8 cellular contexts compared by ENCODE assay signal in genomic region chr1:181090653-181091126, GRCh38. TPM values are rescaled to one million over a fixed set of nuclear protein-coding genes. Genes with fewer than 3 reads are reported as not detected.
DNase-seq lines count a peak whose midpoint lies in the region; TF ChIP-seq lines count a peak whose summit lies in the region.

No MANE protein-coding gene starts in this region.

- TF ChIP-seq CTCF in foreskin fibroblast (IDR thresholded peaks at IDR 0.05; ENCODE audit: low read depth, low read length) (no peak), smooth muscle cell (IDR thresholded peaks at IDR 0.05; ENCODE audit: borderline replicate concordance, insufficient read depth, poor library complexity, severe bottlenecking) (no peak)

- H3K4me1 ChIP-seq in smooth muscle cell (ENCODE audit: low read depth) = peaks cover 38% of the 10 kb centered on the region

- no peaks in the 10 kb centered on the region for H3K9me3 ChIP-seq in smooth muscle cell (replicated peaks; ENCODE audit: low read depth)

- H3K36me3 ChIP-seq in smooth muscle cell (ENCODE audit: low read depth) = no peaks in the 10 kb centered on the region

- H3K9ac ChIP-seq in smooth muscle cell (ENCODE audit: low read depth) = peak overlapping the region; percentile 95

- H3F3A ChIP-seq in smooth muscle cell (ENCODE audit: low read depth) = peaks cover 3% of the 10 kb centered on the region

- H3K79me2 ChIP-seq in smooth muscle cell (ENCODE audit: low read depth) = peaks cover 37% of the 10 kb centered on the region

- H3K27me3 ChIP-seq in smooth muscle cell (ENCODE audit: low read depth) = no peaks in the 10 kb centered on the region

- peaks cover 53% of the 10 kb centered on the region for H4K20me1 ChIP-seq in smooth muscle cell (ENCODE audit: low read depth)

- H2AFZ ChIP-seq in smooth muscle cell (ENCODE audit: low read depth) = no peak overlapping the region

- peak; percentile 30 to 41 (median 40) for DNase-seq in stimulated activated CD4-positive, alpha-beta T cell treated with anti-CD3 and anti-CD28 coated beads, Interleukin-12 subunit alpha, Interleukin-12 subunit beta, amount 100 ng/mL, for 48 hours (ENCODE audit: low read depth in 2 of 3, low spot score in 1 of 3)
- no peak for DNase-seq in stimulated activated CD4-positive, alpha-beta T cell treated with anti-CD3 and anti-CD28 coated beads, Interleukin-12 subunit alpha, Interleukin-12 subunit beta, amount 100 ng/mL, for 4 hours
- peak; percentile 42 to 62 for DNase-seq in activated CD4-positive, alpha-beta T cell treated with anti-CD3 and anti-CD28 coated beads, Interleukin-2, amount 50 U/mL, for 48 hours
- DNase-seq in foreskin fibroblast (peak in 1 of 2 donors; percentile 30), smooth muscle cell (lab: John Stamatoyannopoulos, UW; ENCODE audit: unreplicated experiment) (no peak), NCI-H1105 treated with DMSO at 0.1 percent for 48 hours (lab: John Stamatoyannopoulos, UW) (no peak), SW 1271 (lab: John Stamatoyannopoulos, UW) (no peak), 8988T (no peak)

- peak overlapping the region; percentile 86 for H3K27ac ChIP-seq in smooth muscle cell (ENCODE audit: low read depth)

- peak overlapping the region; percentile 97 for H3K4me3 ChIP-seq in foreskin fibroblast (ENCODE audit: low read depth in 1 of 2, low read length in 2 of 2)
- peak overlapping the region; percentile 94 for H3K4me3 ChIP-seq in smooth muscle cell

- 26% methylated on average over 9 of the region's 9 CpGs for WGBS in smooth muscle cell (ENCODE audit: low lambda C conversion rate)

- H3K4me2 ChIP-seq in smooth muscle cell = peak overlapping the region; percentile 100

RNA-seq across cellular contexts. Expression of gene IER5, which starts 2.2 kb away (rescaled TPM):
- 32.6 and 35.1 TPM in 2 replicates for total RNA-seq in smooth muscle cell
- polyA plus RNA-seq in smooth muscle cell = 39.9 and 56.2 TPM in 2 replicates

RNA-seq across cellular contexts. Expression of gene MR1, which starts 56.9 kb away (rescaled TPM):
- 1.4 and 2.1 TPM in 2 replicates for total RNA-seq in smooth muscle cell
- polyA plus RNA-seq in smooth muscle cell = 0.26 and 1.2 TPM in 2 replicates

Comparison
In these comparisons a context has a peak if more than half of its experiments do, and no peak if none do; other contexts are left out.
1. DNase-seq: peak in stimulated activated CD4-positive, alpha-beta T cell treated with anti-CD3 and anti-CD28 coated beads, Interleukin-12 subunit alpha, Interleukin-12 subunit beta, amount 100 ng/mL, for 48 hours (3 of 3) and activated CD4-positive, alpha-beta T cell treated with anti-CD3 and anti-CD28 coated beads, Interleukin-2, amount 50 U/mL, for 48 hours (2 of 2); none in stimulated activated CD4-positive, alpha-beta T cell treated with anti-CD3 and anti-CD28 coated beads, Interleukin-12 subunit alpha, Interleukin-12 subunit beta, amount 100 ng/mL, for 4 hours (single experiment), smooth muscle cell (single experiment), NCI-H1105 treated with DMSO at 0.1 percent for 48 hours (single experiment), SW 1271 (0 of 2) and 8988T (single experiment).